9 cellular contexts compared by ENCODE assay signal in genomic region chrX:137031517-137032377, GRCh38. TPM values are rescaled to one million over a fixed set of nuclear protein-coding genes. Genes with fewer than 3 reads are reported as not detected.
DNase-seq lines count a peak whose midpoint lies in the region; ATAC-seq and TF ChIP-seq lines count a peak whose summit lies in the region.
"Had no signal": no experiment of that assay in that cellular context is flagged by ENCODE, and none has a peak within 500 bp of the region (broad histone marks: within the 10 kb centered on the region; RNA-seq: fewer than 3 reads in every experiment).

No MANE protein-coding gene starts in this region.

- 54% methylated on average over 52 of the region's 52 CpGs; no CpG with 5 or more reads in 1 of the 2 donors for WGBS in transverse colon (ENCODE audit: low coverage in 1 of 2), 2 donors

- no peak overlapping the region for H3K4me2 ChIP-seq in PC-9

- intact Hi-C loops in transverse colon (cut with DNase I; ENCODE audit: low total_unique reads) (no loop called here), PC-9 (cut with micrococcal nuclease; ENCODE audit: unreplicated experiment) (no loop called here)

- H3K4me3 Mint-ChIP-seq in effector memory CD8-positive, alpha-beta T cell, result no peak overlapping the region

- CTCF ChIA-PET in PC-9 (lab: Charles Lee), result no interaction called here

- in situ Hi-C loops in KBM-7 (cut with MboI; ENCODE audit: low pct_unique_long_range_greater_than_20kb, low sequenced_read_pairs), result no loop called here
- in situ Hi-C loops in transverse colon (cut with MboI; ENCODE audit: low pct_ligation_motif_present in 1 of 4, low pct_unique_long_range_greater_than_20kb in 1 of 4, low sequenced_read_pairs in 3 of 4), result no loop called here

- no peak overlapping the region for H2AFZ ChIP-seq in PC-9

- peaks cover 19 to 41% of the 10 kb centered on the region in 2 donors for H3K27me3 Mint-ChIP-seq in effector memory CD8-positive, alpha-beta T cell

- no peak for TF ChIP-seq CTCF in WI38 (IDR thresholded peaks at IDR 0.05; ENCODE audit: low read depth, low read length)
- no peak for TF ChIP-seq CTCF in transverse colon (IDR thresholded peaks at IDR 0.05)
- TF ChIP-seq CTCF in PC-9 (conservative IDR thresholded peaks at IDR 0.05), result no peak

- H3K27ac ChIP-seq in mucosa of rectum (ENCODE audit: low read depth in 2 of 2, low read length in 2 of 2) (no peak overlapping the region), transverse colon (no peak overlapping the region), PC-9 (no peak overlapping the region)

- H3K9me2 ChIP-seq in PC-9 (ENCODE audit: insufficient read depth), result no peaks in the 10 kb centered on the region

- H3F3A ChIP-seq in PC-9 (ENCODE audit: insufficient read depth, low read depth), result no peaks in the 10 kb centered on the region

- POLR2A ChIA-PET in PC-9 (lab: Charles Lee; ENCODE audit: unreplicated experiment), result no interaction called here

- no peaks in the 10 kb centered on the region for H3K9me3 Mint-ChIP-seq in effector memory CD8-positive, alpha-beta T cell

- H3K79me2 ChIP-seq in PC-9 (ENCODE audit: low read depth), result no peaks in the 10 kb centered on the region

- peak; percentile 40 for DNase-seq in ELR (ENCODE audit: low read depth)
- DNase-seq in KBM-7, result peak; percentile 47
- DNase-seq in effector memory CD8-positive, alpha-beta T cell, result peak in 2 of 3 experiments; percentile 9 to 22
- peak; percentile 14 for DNase-seq in transverse colon
- DNase-seq in PC-9, result no peak

- no peak for TF ChIP-seq POLR2A in transverse colon (IDR thresholded peaks at IDR 0.05)

- no peaks in the 10 kb centered on the region for H4K20me1 ChIP-seq in PC-9 (ENCODE audit: insufficient read depth)

- BruUV-seq in PC-9 (replicated peaks; lab: Mats Ljungman, UMichigan), result no TSS peak

- H3K27me3 ChIP-seq in mucosa of rectum (ENCODE audit: control insufficient read depth in 2 of 2, insufficient read depth in 2 of 2, low read length in 2 of 2) (peaks cover 33 to 41% of the 10 kb centered on the region in 2 donors), transverse colon (peaks cover 57% of the 10 kb centered on the region), PC-9 (ENCODE audit: insufficient read depth, low read depth) (peaks cover 69% of the 10 kb centered on the region)

- H3K4me3 ChIP-seq in WI38 (ENCODE audit: low read depth, low read length) (peak overlapping the region; percentile 37), mucosa of rectum (ENCODE audit: low read length in 2 of 2) (peak overlapping the region; percentile 40 to 56), transverse colon (peak overlapping the region in 3 of 4 donors; percentile 6 to 42 (median 8)), PC-9 (no peak overlapping the region)

- no peak overlapping the region for H3K27ac Mint-ChIP-seq in effector memory CD8-positive, alpha-beta T cell

- H3K36me3 ChIP-seq in mucosa of rectum (ENCODE audit: control insufficient read depth in 2 of 2, insufficient read depth in 2 of 2, low read length in 2 of 2) (no peaks in the 10 kb centered on the region), transverse colon (no peaks in the 10 kb centered on the region), PC-9 (ENCODE audit: low read depth) (no peaks in the 10 kb centered on the region)

- peak; percentile 84 for ATAC-seq in GM21526 (IDR thresholded peaks at IDR 0.05; ENCODE audit: low FRiP score, unreplicated experiment)
- peak; percentile 75 for ATAC-seq in effector memory CD8-positive, alpha-beta T cell (replicated peaks)

- no peak overlapping the region for H3K9ac ChIP-seq in mucosa of rectum (ENCODE audit: low read depth in 1 of 2, low read length in 2 of 2)

- H3K36me3 Mint-ChIP-seq in effector memory CD8-positive, alpha-beta T cell (ENCODE audit: insufficient read depth), result no peaks in the 10 kb centered on the region

- TF ChIP-seq EP300 in transverse colon (IDR thresholded peaks at IDR 0.05; ENCODE audit: low read depth), result no peak

- H3K9me3 ChIP-seq in mucosa of rectum (ENCODE audit: control insufficient read depth in 2 of 2, low read length in 2 of 2) (no peaks in the 10 kb centered on the region), transverse colon (no peaks in the 10 kb centered on the region), PC-9 (ENCODE audit: insufficient read depth, low read depth) (no peaks in the 10 kb centered on the region)

- peaks cover 6 to 9% of the 10 kb centered on the region in 2 donors for H3K4me1 Mint-ChIP-seq in effector memory CD8-positive, alpha-beta T cell (ENCODE audit: low read depth in 2 of 2)

- H3K4me1 ChIP-seq in mucosa of rectum (ENCODE audit: control insufficient read depth in 2 of 2, insufficient read depth in 2 of 2, low read length in 2 of 2) (no peaks in the 10 kb centered on the region), transverse colon (peaks cover 0 to 5% (median 0%) of the 10 kb centered on the region in 4 donors), PC-9 (replicated peaks; ENCODE audit: insufficient read depth) (no peaks in the 10 kb centered on the region)

RNA-seq across cellular contexts. Expression of gene GPR101, which starts 2.0 kb away (rescaled TPM):
- total RNA-seq in transverse colon (not detected), PC-9 (2021) (not detected in 2 replicates)
- total RNA-seq: T-helper 2 cell treated with Interferon-gamma antibody and Interleukin-4, amounts not matched to agents 100 ng/mL and 5 ng/mL, for 36 hours had no signal

Comparison
In these comparisons a context has a peak if more than half of its experiments do, and no peak if none do; other contexts are left out.
1. DNase-seq: peak in ELR (single experiment), KBM-7 (single experiment), effector memory CD8-positive, alpha-beta T cell (2 of 3) and transverse colon (single experiment); none in PC-9 (0 of 2).